ENCODE assay signal across 27 cellular contexts in genomic region chr1:118617916-118618315, GRCh38.
"Had no signal": no experiment of that assay in that cellular context is flagged by ENCODE, and none has a peak within 500 bp of the region (broad histone marks: within the 10 kb centered on the region; RNA-seq: fewer than 3 reads in every experiment).

No MANE protein-coding gene starts in this region.

- H3K4me3 Mint-ChIP-seq: stimulated activated effector memory CD8-positive, alpha-beta T cell treated with anti-CD3 and anti-CD28 coated beads, Interleukin-12 subunit alpha, Interleukin-12 subunit beta, amount 100 ng/mL, for 72 hours; stimulated activated memory B cell treated with anti-CD40 and anti-IgM and Interleukin-4, amounts not matched to agents 10 μg/mL and 1 μg/mL and 100 μg/mL, for 72 hours; stimulated activated naive B cell treated with anti-CD40 and anti-IgM and Interleukin-4, amounts not matched to agents 10 μg/mL and 1 μg/mL and 100 μg/mL, for 72 hours; stimulated activated naive CD8-positive, alpha-beta T cell treated with anti-CD3 and anti-CD28 coated beads, Interleukin-15, amount 100 ng/mL, for 72 hours; stimulated activated naive CD8-positive, alpha-beta T cell treated with anti-CD3 and anti-CD28 coated beads, Interleukin-15, Interleukin-2, amounts not matched to agents 100 ng/mL and 50 ng/mL, for 24 hours; type B pancreatic cell had no signal

- H3K4me1 ChIP-seq: stomach, suprapubic skin, testis, thyroid gland, tibial artery, tibial nerve, transverse colon, upper lobe of left lung, upper lobe of right lung, uterus, vagina had no signal

- DNase-seq: stimulated activated CD4-positive, alpha-beta T cell treated with anti-CD3 and anti-CD28 coated beads, Interleukin-2, amount 100 ng/mL, for 48 hours; stimulated activated CD4-positive, alpha-beta T cell treated with anti-CD3 and anti-CD28 coated beads, Interleukin-4, amount 100 ng/mL, for 1 hour; stimulated activated CD4-positive, alpha-beta T cell treated with anti-CD3 and anti-CD28 coated beads, Interleukin-4, amount 100 ng/mL, for 24 hours; stimulated activated CD4-positive, alpha-beta T cell treated with anti-CD3 and anti-CD28 coated beads, Interleukin-4, amount 100 ng/mL, for 4 hours; stimulated activated CD8-positive, alpha-beta memory T cell treated with anti-CD3 and anti-CD28 coated beads, Interleukin-4, amount 100 ng/mL, for 48 hours; stimulated activated naive B cell treated with anti-CD40 and anti-IgM and Interleukin-4, amounts not matched to agents 10 μg/mL and 1 μg/mL and 100 μg/mL, for 72 hours; stimulated activated naive CD4-positive, alpha-beta T cell; stimulated activated naive CD4-positive, alpha-beta T cell treated with Interleukin-2 at 50 U/mL for 16 hours; stimulated activated naive CD8-positive, alpha-beta T cell treated with anti-CD3 and anti-CD28 coated beads, Interleukin-15, amount 100 ng/mL, for 72 hours; stimulated activated naive CD8-positive, alpha-beta T cell treated with anti-CD3 and anti-CD28 coated beads, Interleukin-15, Interleukin-2, amounts not matched to agents 100 U/mL and 50 U/mL, for 24 hours; stomach; substantia nigra; testis; thyroid gland; tibial artery; transverse colon; upper lobe of left lung; upper lobe of right lung; uterus had no signal

- H3K27ac ChIP-seq: stomach, suprapubic skin, testis, thoracic aorta, thyroid gland, tibial artery, tibial nerve, transverse colon, upper lobe of left lung, upper lobe of right lung, uterus, vagina had no signal

- H3K27ac Mint-ChIP-seq: stimulated activated effector memory CD8-positive, alpha-beta T cell treated with anti-CD3 and anti-CD28 coated beads, Interleukin-12 subunit alpha, Interleukin-12 subunit beta, amount 100 ng/mL, for 72 hours; stimulated activated memory B cell treated with anti-CD40 and anti-IgM and Interleukin-4, amounts not matched to agents 10 μg/mL and 1 μg/mL and 100 μg/mL, for 72 hours; stimulated activated naive B cell treated with anti-CD40 and anti-IgM and Interleukin-4, amounts not matched to agents 10 μg/mL and 1 μg/mL and 100 μg/mL, for 72 hours; stimulated activated naive CD8-positive, alpha-beta T cell treated with anti-CD3 and anti-CD28 coated beads, Interleukin-15, amount 100 ng/mL, for 72 hours; stimulated activated naive CD8-positive, alpha-beta T cell treated with anti-CD3 and anti-CD28 coated beads, Interleukin-15, Interleukin-2, amounts not matched to agents 100 ng/mL and 50 ng/mL, for 24 hours; type B pancreatic cell had no signal

- H3K9me3 Mint-ChIP-seq: type B pancreatic cell had no signal

- ATAC-seq: stimulated activated effector memory CD8-positive, alpha-beta T cell treated with anti-CD3 and anti-CD28 coated beads, Interleukin-12 subunit alpha, Interleukin-12 subunit beta, amount 100 ng/mL, for 72 hours; stimulated activated memory B cell treated with anti-CD40 and anti-IgM and Interleukin-4, amounts not matched to agents 10 μg/mL and 1 μg/mL and 100 μg/mL, for 72 hours; stimulated activated naive B cell treated with anti-CD40 and anti-IgM and Interleukin-4, amounts not matched to agents 10 μg/mL and 1 μg/mL and 100 μg/mL, for 72 hours; stimulated activated naive CD8-positive, alpha-beta T cell treated with anti-CD3 and anti-CD28 coated beads, Interleukin-15, amount 100 ng/mL, for 72 hours; stimulated activated naive CD8-positive, alpha-beta T cell treated with anti-CD3 and anti-CD28 coated beads, Interleukin-15, Interleukin-2, amounts not matched to agents 100 U/mL and 50 U/mL, for 24 hours; upper lobe of right lung had no signal

- H3K4me1 Mint-ChIP-seq: stimulated activated effector memory CD8-positive, alpha-beta T cell treated with anti-CD3 and anti-CD28 coated beads, Interleukin-12 subunit alpha, Interleukin-12 subunit beta, amount 100 ng/mL, for 72 hours; stimulated activated memory B cell treated with anti-CD40 and anti-IgM and Interleukin-4, amounts not matched to agents 10 μg/mL and 1 μg/mL and 100 μg/mL, for 72 hours; stimulated activated naive B cell treated with anti-CD40 and anti-IgM and Interleukin-4, amounts not matched to agents 10 μg/mL and 1 μg/mL and 100 μg/mL, for 72 hours; stimulated activated naive CD8-positive, alpha-beta T cell treated with anti-CD3 and anti-CD28 coated beads, Interleukin-15, amount 100 ng/mL, for 72 hours had no signal

- H3K9me3 ChIP-seq: suprapubic skin, testis, thoracic aorta, thyroid gland, transverse colon, upper lobe of left lung, upper lobe of right lung, uterus, vagina had no signal

- H3K36me3 ChIP-seq: stomach, suprapubic skin, thoracic aorta, thyroid gland, tibial artery, tibial nerve, transverse colon, upper lobe of left lung, upper lobe of right lung, uterus, vagina had no signal

- H3K36me3 Mint-ChIP-seq: stimulated activated effector memory CD8-positive, alpha-beta T cell treated with anti-CD3 and anti-CD28 coated beads, Interleukin-12 subunit alpha, Interleukin-12 subunit beta, amount 100 ng/mL, for 72 hours; stimulated activated memory B cell treated with anti-CD40 and anti-IgM and Interleukin-4, amounts not matched to agents 10 μg/mL and 1 μg/mL and 100 μg/mL, for 72 hours; stimulated activated naive B cell treated with anti-CD40 and anti-IgM and Interleukin-4, amounts not matched to agents 10 μg/mL and 1 μg/mL and 100 μg/mL, for 72 hours; type B pancreatic cell had no signal

- H3K4me3 ChIP-seq: stomach, suprapubic skin, testis, thoracic aorta, thyroid gland, tibial artery, tibial nerve, transverse colon, upper lobe of left lung, upper lobe of right lung, uterus, vagina had no signal

- H3K27me3 ChIP-seq: stomach, suprapubic skin, testis, thyroid gland, tibial artery, tibial nerve, transverse colon, upper lobe of left lung, upper lobe of right lung, uterus, vagina had no signal

- H3K27me3 Mint-ChIP-seq: stimulated activated memory B cell treated with anti-CD40 and anti-IgM and Interleukin-4, amounts not matched to agents 10 μg/mL and 1 μg/mL and 100 μg/mL, for 72 hours; stimulated activated naive B cell treated with anti-CD40 and anti-IgM and Interleukin-4, amounts not matched to agents 10 μg/mL and 1 μg/mL and 100 μg/mL, for 72 hours; stimulated activated naive CD8-positive, alpha-beta T cell treated with anti-CD3 and anti-CD28 coated beads, Interleukin-15, amount 100 ng/mL, for 72 hours; stimulated activated naive CD8-positive, alpha-beta T cell treated with anti-CD3 and anti-CD28 coated beads, Interleukin-15, Interleukin-2, amounts not matched to agents 100 ng/mL and 50 ng/mL, for 24 hours; type B pancreatic cell had no signal
